Comparison of ENCODE assay signal across 1 cellular context in the genomic region with DNA sequence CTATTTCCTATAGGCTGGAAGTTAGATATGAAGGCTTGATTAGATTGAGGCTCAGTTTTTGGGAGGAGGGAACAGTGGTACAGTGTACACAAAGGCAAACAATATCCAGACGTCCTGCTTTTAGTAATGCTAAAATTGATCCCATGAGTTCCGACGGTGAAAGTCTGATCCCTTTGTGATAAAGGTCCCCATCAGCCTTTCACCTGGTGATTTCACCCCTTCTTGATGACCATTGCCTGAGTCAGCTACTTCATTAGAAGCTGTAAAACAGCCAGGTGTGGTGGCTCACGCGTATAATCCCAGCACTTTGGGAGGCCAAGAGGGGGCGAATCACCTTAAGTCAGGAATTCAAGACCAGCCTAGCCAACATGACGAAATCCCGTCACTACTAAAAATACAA.
TF ChIP-seq lines count a peak whose summit lies in the region.

No MANE protein-coding gene starts in this region.

TF ChIP-seq in GM23338, 12 proteins besides CTCF, POLR2A, EP300 and RAD21:
- TF ChIP-seq CREB1 (CRISPR knock-in tag; IDR thresholded peaks at IDR 0.05; ENCODE audit: low read depth) (no peak), ZNF114 (CRISPR knock-in tag; IDR thresholded peaks at IDR 0.05) (no peak), EZH2 (IDR thresholded peaks at IDR 0.05; ENCODE audit: low read depth, unreplicated experiment) (no peak), POLR2AphosphoS5 (IDR thresholded peaks at IDR 0.05; ENCODE audit: low read depth) (no peak), ZNF331 (CRISPR knock-in tag; IDR thresholded peaks at IDR 0.05; ENCODE audit: low read depth) (no peak), EZH2phosphoT487 (IDR thresholded peaks at IDR 0.05; ENCODE audit: unreplicated experiment) (no peak), STAT1 (IDR thresholded peaks at IDR 0.05; ENCODE audit: unreplicated experiment) (no peak), JUNB (IDR thresholded peaks at IDR 0.05; ENCODE audit: unreplicated experiment) (no peak), NANOG (IDR thresholded peaks at IDR 0.05; ENCODE audit: borderline replicate concordance) (no peak)
- TF ChIP-seq, protein P1, sequence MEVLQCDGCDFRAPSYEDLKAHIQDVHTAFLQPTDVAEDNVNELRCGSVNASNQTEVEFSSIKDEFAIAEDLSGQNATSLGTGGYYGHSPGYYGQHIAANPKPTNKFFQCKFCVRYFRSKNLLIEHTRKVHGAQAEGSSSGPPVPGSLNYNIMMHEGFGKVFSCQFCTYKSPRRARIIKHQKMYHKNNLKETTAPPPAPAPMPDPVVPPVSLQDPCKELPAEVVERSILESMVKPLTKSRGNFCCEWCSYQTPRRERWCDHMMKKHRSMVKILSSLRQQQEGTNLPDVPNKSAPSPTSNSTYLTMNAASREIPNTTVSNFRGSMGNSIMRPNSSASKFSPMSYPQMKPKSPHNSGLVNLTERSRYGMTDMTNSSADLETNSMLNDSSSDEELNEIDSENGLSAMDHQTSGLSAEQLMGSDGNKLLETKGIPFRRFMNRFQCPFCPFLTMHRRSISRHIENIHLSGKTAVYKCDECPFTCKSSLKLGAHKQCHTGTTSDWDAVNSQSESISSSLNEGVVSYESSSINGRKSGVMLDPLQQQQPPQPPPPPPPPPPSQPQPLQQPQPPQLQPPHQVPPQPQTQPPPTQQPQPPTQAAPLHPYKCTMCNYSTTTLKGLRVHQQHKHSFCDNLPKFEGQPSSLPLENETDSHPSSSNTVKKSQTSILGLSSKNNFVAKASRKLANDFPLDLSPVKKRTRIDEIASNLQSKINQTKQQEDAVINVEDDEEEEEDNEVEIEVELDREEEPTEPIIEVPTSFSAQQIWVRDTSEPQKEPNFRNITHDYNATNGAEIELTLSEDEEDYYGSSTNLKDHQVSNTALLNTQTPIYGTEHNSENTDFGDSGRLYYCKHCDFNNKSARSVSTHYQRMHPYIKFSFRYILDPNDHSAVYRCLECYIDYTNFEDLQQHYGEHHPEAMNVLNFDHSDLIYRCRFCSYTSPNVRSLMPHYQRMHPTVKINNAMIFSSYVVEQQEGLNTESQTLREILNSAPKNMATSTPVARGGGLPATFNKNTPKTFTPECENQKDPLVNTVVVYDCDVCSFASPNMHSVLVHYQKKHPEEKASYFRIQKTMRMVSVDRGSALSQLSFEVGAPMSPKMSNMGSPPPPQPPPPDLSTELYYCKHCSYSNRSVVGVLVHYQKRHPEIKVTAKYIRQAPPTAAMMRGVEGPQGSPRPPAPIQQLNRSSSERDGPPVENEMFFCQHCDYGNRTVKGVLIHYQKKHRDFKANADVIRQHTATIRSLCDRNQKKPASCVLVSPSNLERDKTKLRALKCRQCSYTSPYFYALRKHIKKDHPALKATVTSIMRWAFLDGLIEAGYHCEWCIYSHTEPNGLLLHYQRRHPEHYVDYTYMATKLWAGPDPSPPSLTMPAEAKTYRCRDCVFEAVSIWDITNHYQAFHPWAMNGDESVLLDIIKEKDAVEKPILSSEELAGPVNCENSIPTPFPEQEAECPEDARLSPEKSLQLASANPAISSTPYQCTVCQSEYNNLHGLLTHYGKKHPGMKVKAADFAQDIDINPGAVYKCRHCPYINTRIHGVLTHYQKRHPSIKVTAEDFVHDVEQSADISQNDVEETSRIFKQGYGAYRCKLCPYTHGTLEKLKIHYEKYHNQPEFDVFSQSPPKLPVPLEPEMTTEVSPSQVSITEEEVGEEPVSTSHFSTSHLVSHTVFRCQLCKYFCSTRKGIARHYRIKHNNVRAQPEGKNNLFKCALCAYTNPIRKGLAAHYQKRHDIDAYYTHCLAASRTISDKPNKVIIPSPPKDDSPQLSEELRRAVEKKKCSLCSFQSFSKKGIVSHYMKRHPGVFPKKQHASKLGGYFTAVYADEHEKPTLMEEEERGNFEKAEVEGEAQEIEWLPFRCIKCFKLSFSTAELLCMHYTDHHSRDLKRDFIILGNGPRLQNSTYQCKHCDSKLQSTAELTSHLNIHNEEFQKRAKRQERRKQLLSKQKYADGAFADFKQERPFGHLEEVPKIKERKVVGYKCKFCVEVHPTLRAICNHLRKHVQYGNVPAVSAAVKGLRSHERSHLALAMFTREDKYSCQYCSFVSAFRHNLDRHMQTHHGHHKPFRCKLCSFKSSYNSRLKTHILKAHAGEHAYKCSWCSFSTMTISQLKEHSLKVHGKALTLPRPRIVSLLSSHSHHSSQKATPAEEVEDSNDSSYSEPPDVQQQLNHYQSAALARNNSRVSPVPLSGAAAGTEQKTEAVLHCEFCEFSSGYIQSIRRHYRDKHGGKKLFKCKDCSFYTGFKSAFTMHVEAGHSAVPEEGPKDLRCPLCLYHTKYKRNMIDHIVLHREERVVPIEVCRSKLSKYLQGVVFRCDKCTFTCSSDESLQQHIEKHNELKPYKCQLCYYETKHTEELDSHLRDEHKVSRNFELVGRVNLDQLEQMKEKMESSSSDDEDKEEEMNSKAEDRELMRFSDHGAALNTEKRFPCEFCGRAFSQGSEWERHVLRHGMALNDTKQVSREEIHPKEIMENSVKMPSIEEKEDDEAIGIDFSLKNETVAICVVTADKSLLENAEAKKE (CRISPR knock-in tag; IDR thresholded peaks at IDR 0.05): no peak
- TF ChIP-seq, protein P2, sequence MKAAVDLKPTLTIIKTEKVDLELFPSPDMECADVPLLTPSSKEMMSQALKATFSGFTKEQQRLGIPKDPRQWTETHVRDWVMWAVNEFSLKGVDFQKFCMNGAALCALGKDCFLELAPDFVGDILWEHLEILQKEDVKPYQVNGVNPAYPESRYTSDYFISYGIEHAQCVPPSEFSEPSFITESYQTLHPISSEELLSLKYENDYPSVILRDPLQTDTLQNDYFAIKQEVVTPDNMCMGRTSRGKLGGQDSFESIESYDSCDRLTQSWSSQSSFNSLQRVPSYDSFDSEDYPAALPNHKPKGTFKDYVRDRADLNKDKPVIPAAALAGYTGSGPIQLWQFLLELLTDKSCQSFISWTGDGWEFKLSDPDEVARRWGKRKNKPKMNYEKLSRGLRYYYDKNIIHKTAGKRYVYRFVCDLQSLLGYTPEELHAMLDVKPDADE (IDR thresholded peaks at IDR 0.05): no peak
- TF ChIP-seq, protein P3, sequence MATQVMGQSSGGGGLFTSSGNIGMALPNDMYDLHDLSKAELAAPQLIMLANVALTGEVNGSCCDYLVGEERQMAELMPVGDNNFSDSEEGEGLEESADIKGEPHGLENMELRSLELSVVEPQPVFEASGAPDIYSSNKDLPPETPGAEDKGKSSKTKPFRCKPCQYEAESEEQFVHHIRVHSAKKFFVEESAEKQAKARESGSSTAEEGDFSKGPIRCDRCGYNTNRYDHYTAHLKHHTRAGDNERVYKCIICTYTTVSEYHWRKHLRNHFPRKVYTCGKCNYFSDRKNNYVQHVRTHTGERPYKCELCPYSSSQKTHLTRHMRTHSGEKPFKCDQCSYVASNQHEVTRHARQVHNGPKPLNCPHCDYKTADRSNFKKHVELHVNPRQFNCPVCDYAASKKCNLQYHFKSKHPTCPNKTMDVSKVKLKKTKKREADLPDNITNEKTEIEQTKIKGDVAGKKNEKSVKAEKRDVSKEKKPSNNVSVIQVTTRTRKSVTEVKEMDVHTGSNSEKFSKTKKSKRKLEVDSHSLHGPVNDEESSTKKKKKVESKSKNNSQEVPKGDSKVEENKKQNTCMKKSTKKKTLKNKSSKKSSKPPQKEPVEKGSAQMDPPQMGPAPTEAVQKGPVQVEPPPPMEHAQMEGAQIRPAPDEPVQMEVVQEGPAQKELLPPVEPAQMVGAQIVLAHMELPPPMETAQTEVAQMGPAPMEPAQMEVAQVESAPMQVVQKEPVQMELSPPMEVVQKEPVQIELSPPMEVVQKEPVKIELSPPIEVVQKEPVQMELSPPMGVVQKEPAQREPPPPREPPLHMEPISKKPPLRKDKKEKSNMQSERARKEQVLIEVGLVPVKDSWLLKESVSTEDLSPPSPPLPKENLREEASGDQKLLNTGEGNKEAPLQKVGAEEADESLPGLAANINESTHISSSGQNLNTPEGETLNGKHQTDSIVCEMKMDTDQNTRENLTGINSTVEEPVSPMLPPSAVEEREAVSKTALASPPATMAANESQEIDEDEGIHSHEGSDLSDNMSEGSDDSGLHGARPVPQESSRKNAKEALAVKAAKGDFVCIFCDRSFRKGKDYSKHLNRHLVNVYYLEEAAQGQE (IDR thresholded peaks at IDR 0.05; ENCODE audit: unreplicated experiment): no peak
TF ChIP-seq in GM23338: peak in this region for 0.
